ENCODE assay signal across 18 cellular contexts in the genomic region with DNA sequence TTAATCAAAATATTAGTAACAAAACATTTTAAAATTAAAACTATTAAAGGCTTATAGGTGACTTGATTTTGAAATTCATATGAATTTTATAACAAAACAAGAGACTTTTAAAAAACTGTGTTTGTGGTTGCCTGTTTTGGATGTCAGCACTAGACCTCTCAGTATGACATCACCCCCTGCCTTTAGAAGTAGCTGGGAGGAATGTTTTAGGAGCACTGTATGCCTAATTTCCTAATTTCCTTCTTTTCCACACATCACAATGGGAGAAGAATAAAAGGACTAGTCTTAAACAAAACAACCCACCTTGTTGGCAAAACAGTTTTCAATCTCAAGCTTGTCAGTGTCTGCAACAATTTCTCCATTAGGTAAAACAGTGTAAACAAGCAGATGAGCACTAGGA. TPM values are rescaled to one million over a fixed set of nuclear protein-coding genes. Genes with fewer than 3 reads are reported as not detected.
DNase-seq lines count a peak whose midpoint lies in the region; ATAC-seq, FAIRE-seq and TF ChIP-seq lines count a peak whose summit lies in the region.
"Had no signal": no experiment of that assay in that cellular context is flagged by ENCODE, and none has a peak within 500 bp of the region (broad histone marks: within the 10 kb centered on the region; RNA-seq: fewer than 3 reads in every experiment).

No MANE protein-coding gene starts in this region.

- H3F3A ChIP-seq in Loucy (ENCODE audit: low read depth), result no peaks in the 10 kb centered on the region

- H3K9me3 ChIP-seq in HepG2 (ENCODE audit: low read length), result no peaks in the 10 kb centered on the region
- no peaks in the 10 kb centered on the region for H3K9me3 ChIP-seq in right lobe of liver
- H3K9me3 ChIP-seq in Loucy (ENCODE audit: insufficient read depth, low read depth, low read length), result no peaks in the 10 kb centered on the region
- H3K9me3 ChIP-seq in H1 (ENCODE audit: insufficient read depth in 2 of 2, low read depth in 1 of 2, low read length in 1 of 2), result no peaks in the 10 kb centered on the region; a peak in 1 of 4 replicates

- DNase-seq in HepG2 (ENCODE audit: low spot score) (no peak), right lobe of liver (no peak), H1 (ENCODE audit: low read depth in 1 of 2, low spot score in 2 of 2) (no peak), pons (ENCODE audit: low spot score) (peak; percentile 8), HUDEP-2 (lab: John Stamatoyannopoulos, UW; ENCODE audit: unreplicated experiment in 76 of 76) (no peak)
- no peak for DNase-seq in stimulated activated naive CD8-positive, alpha-beta T cell treated with anti-CD3 and anti-CD28 coated beads, Interleukin-15, amount 100 ng/mL, for 72 hours
- DNase-seq: BE2C; CD4-positive, alpha-beta memory T cell; EL; GDM1; GOT3; HCEC 1CT had no signal

- intact Hi-C loops in HepG2 (cut with micrococcal nuclease; ENCODE audit: unreplicated experiment), result loop anchor here (10.0 kb wide), 1 partner anchor 142 kb away; a partner anchor contains a TSS
- intact Hi-C loops in right lobe of liver (cut with DNase I), result no loop called here

- no peak overlapping the region for H2BK15ac ChIP-seq in H1 (ENCODE audit: low read length)

- no peaks in the 10 kb centered on the region for H3K79me1 ChIP-seq in H1 (ENCODE audit: low read depth, low read length)

- no peak overlapping the region for H2AFZ ChIP-seq in HepG2 (ENCODE audit: low read length)
- 0 out of 2 replicates have a peak overlapping the region, but pooled peaks have one; percentile 5 for H2AFZ ChIP-seq in Loucy (ENCODE audit: low read length)
- no peak overlapping the region for H2AFZ ChIP-seq in H1 (ENCODE audit: low read length)

- H3K14ac ChIP-seq in H1 (ENCODE audit: insufficient read length), result no peak overlapping the region

- H4K20me1 ChIP-seq in HepG2 (ENCODE audit: insufficient read depth, low read length) (no peaks in the 10 kb centered on the region), Loucy (ENCODE audit: insufficient read depth, low read length, poor library complexity, severe bottlenecking) (no peaks in the 10 kb centered on the region), H1 (replicated peaks in 1 of 2; ENCODE audit: control insufficient read depth in 1 of 2, insufficient read depth in 2 of 2, low read length in 2 of 2) (no peaks in the 10 kb centered on the region)

- peak; percentile 4 for FAIRE-seq in HepG2 (lab: Jason Lieb, UNC)
- FAIRE-seq in H1 (lab: Jason Lieb, UNC), result peak; percentile 50
- FAIRE-seq: GM12892 had no signal

- H3K27ac Mint-ChIP-seq in stimulated activated naive CD8-positive, alpha-beta T cell treated with anti-CD3 and anti-CD28 coated beads, Interleukin-15, amount 100 ng/mL, for 72 hours, result no peak overlapping the region
- H3K27ac Mint-ChIP-seq: CD4-positive, alpha-beta memory T cell had no signal

- no peak overlapping the region for H2AK5ac ChIP-seq in H1 (ENCODE audit: low read depth, low read length)

- CTCF ChIA-PET in HepG2 (lab: Yijun Ruan, JAX; ENCODE audit: low intra/inter-chr PET ratio, low total read pairs), result no interaction called here
- CTCF ChIA-PET in H1 (lab: Charles Lee; ENCODE audit: partially characterized antibody), result interaction anchor here (1.0 kb wide), 1 partner anchor 17 kb away, joined by 3 read pairs; no protein-coding TSS in a partner anchor

- H3K9me3 Mint-ChIP-seq in stimulated activated naive CD8-positive, alpha-beta T cell treated with anti-CD3 and anti-CD28 coated beads, Interleukin-15, amount 100 ng/mL, for 72 hours, result peaks cover 12 to 14% of the 10 kb centered on the region in 2 donors

- BruUV-seq in HepG2 (replicated peaks; lab: Mats Ljungman, UMichigan), result no TSS peak

- in situ Hi-C loops in HepG2 (cut with HindIII; ENCODE audit: extremely low pct_ligation_motif_present, low pct_unique_long_range_greater_than_20kb), result no loop called here

- H3K4me1 ChIP-seq in HepG2 (ENCODE audit: insufficient read depth, low read length) (peaks cover 30% of the 10 kb centered on the region), right lobe of liver (no peaks in the 10 kb centered on the region), Loucy (ENCODE audit: insufficient read depth, low read length, poor library complexity, severe bottlenecking) (no peaks in the 10 kb centered on the region), H1 (replicated peaks in 1 of 4; ENCODE audit: control insufficient read depth in 3 of 4, insufficient read depth in 4 of 4, low read length in 3 of 4) (no peaks in the 10 kb centered on the region)
- H3K4me1 ChIP-seq: BE2C had no signal

- no peak for TF ChIP-seq EP300 in HepG2 (IDR thresholded peaks at IDR 0.05; ENCODE audit: low read depth in 2 of 2, low read length in 2 of 2)
- no peak for TF ChIP-seq EP300 in HepG2 (CRISPR knock-in tag; IDR thresholded peaks at IDR 0.05; ENCODE audit: borderline replicate concordance)
- TF ChIP-seq EP300 in H1 (IDR thresholded peaks at IDR 0.05; ENCODE audit: borderline replicate concordance in 1 of 2, low read depth in 2 of 2, low read length in 2 of 2), result no peak

- H2BK20ac ChIP-seq in H1 (ENCODE audit: low read length), result no peak overlapping the region

- no peak overlapping the region for H2BK5ac ChIP-seq in H1 (ENCODE audit: low read depth, low read length)

- H3K23ac ChIP-seq in H1 (ENCODE audit: insufficient read length), result no peak overlapping the region

- no peaks in the 10 kb centered on the region for H3K23me2 ChIP-seq in H1 (ENCODE audit: low read depth, low read length)

- TF ChIP-seq POLR2A in HepG2 (IDR thresholded peaks at IDR 0.05; ENCODE audit: insufficient read depth in 1 of 2, low read depth in 2 of 2, low read length in 2 of 2), result no peak
- TF ChIP-seq POLR2A in right lobe of liver (IDR thresholded peaks at IDR 0.05), result no peak
- no peak for TF ChIP-seq POLR2A in H1 (IDR thresholded peaks at IDR 0.05; ENCODE audit: control extremely low read depth in 1 of 2, low read depth in 2 of 2, low read length in 2 of 2)

- H3K4me3 ChIP-seq in HepG2 (replicated peaks in 1 of 3; ENCODE audit: insufficient read depth in 1 of 3, low read depth in 2 of 3, low read length in 3 of 3), result no peak overlapping the region
- no peak overlapping the region for H3K4me3 ChIP-seq in right lobe of liver
- no peak overlapping the region for H3K4me3 ChIP-seq in Loucy (ENCODE audit: low read length, poor library complexity, severe bottlenecking)
- no peak overlapping the region for H3K4me3 ChIP-seq in H1 (ENCODE audit: extremely low read depth in 1 of 4, insufficient read depth in 2 of 4, low read depth in 3 of 4, low read length in 4 of 4)

- no peak overlapping the region for H4K91ac ChIP-seq in H1 (replicated peaks; ENCODE audit: insufficient read length, low read length)

- TF ChIP-seq RAD21 in HepG2 (CRISPR knock-in tag; IDR thresholded peaks at IDR 0.05) (no peak), H1 (IDR thresholded peaks at IDR 0.05 in 1 of 2, conservative IDR thresholded peaks at IDR 0.05 in 1 of 2; ENCODE audit: low read depth in 2 of 2, low read length in 2 of 2) (no peak)

- no peak overlapping the region for H4K8ac ChIP-seq in H1 (ENCODE audit: extremely low read depth, insufficient read depth, low read length)

- H4K5ac ChIP-seq in H1 (ENCODE audit: insufficient read length, low read depth, low read length), result no peak overlapping the region

- no peak overlapping the region for H2BK120ac ChIP-seq in H1 (replicated peaks; ENCODE audit: low read depth, low read length)

- H3K27me3 ChIP-seq in HepG2 (ENCODE audit: control insufficient read depth in 1 of 2, insufficient read depth in 2 of 2, low read length in 2 of 2), result no peaks in the 10 kb centered on the region
- H3K27me3 ChIP-seq in right lobe of liver, result no peaks in the 10 kb centered on the region
- H3K27me3 ChIP-seq in Loucy (ENCODE audit: insufficient read depth, low read length, poor library complexity, severe bottlenecking), result no peaks in the 10 kb centered on the region
- peaks cover 0 to 1% (median 0%) of the 10 kb centered on the region in 4 experiments; a peak in 1 of 7 replicates for H3K27me3 ChIP-seq in H1 (replicated peaks in 1 of 4; ENCODE audit: control insufficient read depth in 3 of 4, extremely low read depth in 1 of 4, insufficient read depth in 3 of 4, low read length in 3 of 4)

- no peak overlapping the region for H2BK12ac ChIP-seq in H1 (ENCODE audit: low read depth, low read length)

- TF ChIP-seq CTCF in HepG2 (CRISPR knock-in tag; IDR thresholded peaks at IDR 0.05), result no peak
- TF ChIP-seq CTCF in right lobe of liver (IDR thresholded peaks at IDR 0.05), result no peak
- TF ChIP-seq CTCF in Loucy (conservative IDR thresholded peaks at IDR 0.05; ENCODE audit: low read length), result no peak
- no peak for TF ChIP-seq CTCF in H1 (IDR thresholded peaks at IDR 0.05; ENCODE audit: control extremely low read depth in 1 of 3, insufficient read depth in 1 of 3, low read depth in 1 of 3, low read length in 3 of 3)

- H3K4ac ChIP-seq in H1 (replicated peaks; ENCODE audit: insufficient read length, low read depth, low read length), result no peak overlapping the region

- peaks cover 26% of the 10 kb centered on the region for H3K27me3 Mint-ChIP-seq in stimulated activated naive CD8-positive, alpha-beta T cell treated with anti-CD3 and anti-CD28 coated beads, Interleukin-15, amount 100 ng/mL, for 72 hours
- H3K27me3 Mint-ChIP-seq: CD4-positive, alpha-beta memory T cell had no signal

- peaks cover 5% of the 10 kb centered on the region for H3K4me1 Mint-ChIP-seq in stimulated activated naive CD8-positive, alpha-beta T cell treated with anti-CD3 and anti-CD28 coated beads, Interleukin-15, amount 100 ng/mL, for 72 hours
- H3K4me1 Mint-ChIP-seq: CD4-positive, alpha-beta memory T cell had no signal

- H3K4me3 Mint-ChIP-seq in stimulated activated naive CD8-positive, alpha-beta T cell treated with anti-CD3 and anti-CD28 coated beads, Interleukin-15, amount 100 ng/mL, for 72 hours, result no peak overlapping the region
- H3K4me3 Mint-ChIP-seq: CD4-positive, alpha-beta memory T cell had no signal

- H3K36me3 ChIP-seq in HepG2 (replicated peaks in 1 of 2; ENCODE audit: control insufficient read depth in 1 of 2, insufficient read depth in 2 of 2, low read length in 2 of 2) (no peaks in the 10 kb centered on the region), right lobe of liver (no peaks in the 10 kb centered on the region), Loucy (ENCODE audit: insufficient read depth, low read length) (no peaks in the 10 kb centered on the region), H1 (ENCODE audit: control insufficient read depth in 2 of 4, insufficient read depth in 4 of 4, low read length in 3 of 4) (no peaks in the 10 kb centered on the region)
- H3K36me3 ChIP-seq: BE2C had no signal

- no peak for ATAC-seq in HepG2
- ATAC-seq in right lobe of liver, result no peak
- no peak for ATAC-seq in stimulated activated naive CD8-positive, alpha-beta T cell treated with anti-CD3 and anti-CD28 coated beads, Interleukin-15, amount 100 ng/mL, for 72 hours
- no peak for ATAC-seq in HG02973 (IDR thresholded peaks at IDR 0.05; ENCODE audit: unreplicated experiment)

- no peak overlapping the region for H3K18ac ChIP-seq in H1 (ENCODE audit: extremely low read depth, low read length)

- H3K9ac ChIP-seq in HepG2 (ENCODE audit: insufficient read depth, low read depth, low read length) (no peak overlapping the region), Loucy (ENCODE audit: low read depth, low read length, poor library complexity, severe bottlenecking) (no peak overlapping the region), H1 (replicated peaks in 1 of 4; ENCODE audit: extremely low read depth in 1 of 4, low read depth in 3 of 4, low read length in 3 of 4) (no peak overlapping the region)

- H3K27ac ChIP-seq in HepG2 (ENCODE audit: extremely low read length, insufficient read depth, low read length) (no peak overlapping the region), right lobe of liver (no peak overlapping the region), H1 (ENCODE audit: low read depth, low read length) (no peak overlapping the region)
- H3K27ac ChIP-seq: C4-2B had no signal

- H3K9me2 ChIP-seq in Loucy (replicated peaks; ENCODE audit: low read depth, low read length), result no peaks in the 10 kb centered on the region

- H3K4me2 ChIP-seq in HepG2 (ENCODE audit: low read depth, low read length) (no peak overlapping the region), Loucy (ENCODE audit: low read depth, low read length, poor library complexity, severe bottlenecking) (no peak overlapping the region), H1 (ENCODE audit: insufficient read depth in 1 of 2, low read depth in 2 of 2, low read length in 2 of 2) (no peak overlapping the region)

- no peak overlapping the region for H3K56ac ChIP-seq in H1 (replicated peaks; ENCODE audit: insufficient read length, low read depth, low read length)

- POLR2A ChIA-PET in HepG2 (lab: Yijun Ruan, JAX), result interaction anchor here (1.2 kb wide), 1 partner anchor 140 kb away, joined by 3 read pairs; a partner anchor contains a TSS
- POLR2A ChIA-PET in H1 (lab: Charles Lee; ENCODE audit: partially characterized antibody), result no interaction called here

- H3K79me2 ChIP-seq in HepG2 (ENCODE audit: insufficient read depth, low read length), result no peaks in the 10 kb centered on the region
- no peaks in the 10 kb centered on the region for H3K79me2 ChIP-seq in Loucy (ENCODE audit: insufficient read depth, low read length)
- no peaks in the 10 kb centered on the region for H3K79me2 ChIP-seq in H1 (ENCODE audit: control insufficient read depth in 1 of 2, insufficient read depth in 2 of 2, low read length in 2 of 2)

RNA-seq across cellular contexts. Expression of a gene that starts 48.1 kb away (rescaled TPM):
- 0.89 and 1.1 TPM in 2 replicates for total RNA-seq in HepG2 (2016; rRNA removed; fragmentation: Illumina TruSeq; extraction: Trizol)
- 0.26 TPM in 1 of 2 replicates, not detected in the other for total RNA-seq in HepG2 (2016; cell fraction: cytosol; rRNA removed; fragmentation: Illumina TruSeq; extraction: Trizol; ENCODE audit: low read depth)
- 0.12 and 0.63 TPM in 2 replicates for total RNA-seq in HepG2 (2016; cell fraction: insoluble cytoplasmic fraction; rRNA removed; fragmentation: Illumina TruSeq; extraction: Trizol)
- total RNA-seq in HepG2 (2016; cell fraction: membrane; rRNA removed; fragmentation: Illumina TruSeq; extraction: Trizol), result 0.09 TPM in 1 of 2 replicates, not detected in the other
- total RNA-seq in HepG2 (2016; cell fraction: nucleus; rRNA removed; fragmentation: Illumina TruSeq; extraction: Trizol), result 1.1 TPM in 2 replicates
- 0.07 and 0.50 TPM in 2 replicates for polyA plus RNA-seq in HepG2 (2011; rRNA removed)
- polyA plus RNA-seq in HepG2 (2011; cell fraction: cytosol; rRNA removed), result 0.04 TPM in 1 of 2 replicates, not detected in the other
- polyA plus RNA-seq in HepG2 (2011; cell fraction: nucleus; rRNA removed), result 0.09 and 0.16 TPM in 2 replicates
- 0.75 and 0.97 TPM in 2 replicates for polyA plus RNA-seq in HepG2 (2012)
- polyA plus RNA-seq in HepG2 (2016; cell fraction: cytosol; fragmentation: Illumina TruSeq; extraction: Trizol; ENCODE audit: low read depth), result 0.17 and 0.20 TPM in 2 replicates
- polyA plus RNA-seq in HepG2 (2016; cell fraction: insoluble cytoplasmic fraction; fragmentation: Illumina TruSeq; extraction: Trizol; ENCODE audit: low read depth), result 0.84 and 1.7 TPM in 2 replicates
- polyA plus RNA-seq in HepG2 (2016; cell fraction: membrane; fragmentation: Illumina TruSeq; extraction: Trizol; ENCODE audit: low read depth), result 0.21 and 0.30 TPM in 2 replicates
- 0.86 and 1.7 TPM in 2 replicates for polyA plus RNA-seq in HepG2 (2016; cell fraction: nucleus; fragmentation: Illumina TruSeq; extraction: Trizol; ENCODE audit: insufficient read depth, low read depth)
- 0.20 TPM in 1 of 2 replicates, not detected in the other for polyA minus RNA-seq in HepG2 (2011; rRNA and poly(A)+ RNA removed; ENCODE audit: low replicate concordance)
- not detected in 2 replicates for polyA minus RNA-seq in HepG2 (2011; cell fraction: cytosol; rRNA and poly(A)+ RNA removed)
- 0.25 and 0.26 TPM in 2 replicates for polyA minus RNA-seq in HepG2 (2011; cell fraction: nucleus; rRNA and poly(A)+ RNA removed)
- total RNA-seq in right lobe of liver, result 100 to 1,000 TPM in 1 of 6 experiments, 10 to 100 TPM in 2, 1 to 10 TPM in 2, under 1 TPM in 1; 0.86 to 158 (median 11.1) TPM
- not detected in 2 replicates for total RNA-seq in H1 (2021; fragmentation: NEBNext Ultra II Directional; extraction: Animal tissue kit (Norgen Biotek cat#: 25700))
- 0.05 and 0.08 TPM in 2 replicates for polyA plus RNA-seq in H1 (2011; rRNA removed)
- 0.05 TPM for polyA plus RNA-seq in H1 (2011; cell fraction: cytosol; rRNA removed)
- 0.21 TPM for polyA plus RNA-seq in H1 (2011; cell fraction: nucleus; rRNA removed)
- 0.05 to 0.12 TPM in 2 of 4 replicates, not detected in the others for polyA plus RNA-seq in H1 (2012, experiment 1 of 2)
- polyA plus RNA-seq in H1 (2012, experiment 2 of 2), result not detected
- polyA plus RNA-seq in H1 (2013, experiment 1 of 2), result 0.34 TPM
- polyA plus RNA-seq in H1 (2013, experiment 2 of 2), result 0.20 TPM
- polyA minus RNA-seq in H1 (2011; rRNA and poly(A)+ RNA removed), result 0.61 TPM in 1 of 2 replicates, not detected in the other
- not detected for polyA minus RNA-seq in H1 (2011; cell fraction: cytosol; rRNA and poly(A)+ RNA removed)
- 1.3 TPM for polyA minus RNA-seq in H1 (2011; cell fraction: nucleus; rRNA and poly(A)+ RNA removed)
- total RNA-seq: A172; CD4-positive, alpha-beta memory T cell; HT-29 had no signal
